ENCODE assay signal across 27 cellular contexts in genomic region chr7:11881680-11882079, GRCh38. TPM values are rescaled to one million over a fixed set of nuclear protein-coding genes. Genes with fewer than 3 reads are reported as not detected.
"Had no signal": no experiment of that assay in that cellular context is flagged by ENCODE, and none has a peak within 500 bp of the region (broad histone marks: within the 10 kb centered on the region; RNA-seq: fewer than 3 reads in every experiment).

No MANE protein-coding gene starts in this region.

- H3K36me3 ChIP-seq: colonic mucosa, esophagus squamous epithelium, gastrocnemius medialis, heart right ventricle, left lung, lower lobe of right lung had no signal

- H3K4me3 ChIP-seq: colonic mucosa, esophagus squamous epithelium, gastrocnemius medialis, heart right ventricle, left lung, lower lobe of right lung, mucosa of descending colon had no signal

- ATAC-seq: effector memory CD8-positive, alpha-beta T cell; esophagus mucosa; gastrocnemius medialis; heart right ventricle; left cardiac atrium; left lung; left ventricle myocardium superior; lower lobe of right lung; mucosa of descending colon had no signal

- H3K9me3 ChIP-seq: colonic mucosa, esophagus squamous epithelium, gastrocnemius medialis, lower lobe of right lung, mucosa of descending colon had no signal

- DNase-seq: colonic mucosa; cortex of kidney; effector CD8-positive, alpha-beta T cell; effector memory CD8-positive, alpha-beta T cell; endodermal cell; erythroblast; esophagus squamous epithelium; foreskin fibroblast; foreskin melanocyte; gastrocnemius medialis; glutamatergic neuron; head of caudate nucleus; heart right ventricle; hippocampal formation; left cardiac atrium; left lung; left ventricle myocardium superior; lower lobe of right lung; mesenchymal stem cell; mucosa of descending colon; naive B cell had no signal

- FAIRE-seq: endometrium, islet of Langerhans, keratinocyte had no signal

- H3K27ac ChIP-seq: colonic mucosa, epithelial cell of prostate, esophagus squamous epithelium, gastrocnemius medialis, heart right ventricle, left lung, lower lobe of right lung had no signal

- H3K4me1 ChIP-seq: colonic mucosa, esophagus squamous epithelium, gastrocnemius medialis, heart right ventricle, left lung, lower lobe of right lung had no signal

- H3K27me3 ChIP-seq: colonic mucosa, esophagus squamous epithelium, gastrocnemius medialis, heart right ventricle, left lung had no signal

RNA-seq across cellular contexts. Expression of gene THSD7A, which starts 49.7 kb away (rescaled TPM):
- total RNA-seq: myocyte had no signal
- polyA plus RNA-seq: keratinocyte had no signal
